ENCODE assay signal across 2 cellular contexts in the genomic region with DNA sequence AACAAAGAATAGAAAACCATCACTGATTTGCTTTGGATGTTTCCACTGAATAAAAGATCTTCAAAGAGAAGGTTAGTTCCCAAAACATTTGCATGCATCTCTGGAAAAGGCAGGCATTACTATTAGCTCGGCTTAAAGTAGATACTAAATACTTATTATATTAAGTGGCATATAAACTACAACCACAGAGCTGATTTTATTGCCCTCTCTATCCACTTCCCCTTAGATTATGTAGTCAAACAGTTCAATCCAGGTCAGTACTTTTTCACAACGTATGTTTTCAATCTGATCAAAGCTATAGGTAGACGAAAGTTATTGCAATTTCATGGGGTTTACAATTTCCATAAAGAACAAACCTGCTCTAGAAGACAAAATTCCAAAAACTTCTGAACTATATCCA.
TF ChIP-seq lines count a peak whose summit lies in the region.

No MANE protein-coding gene starts in this region.

TF ChIP-seq in IMR-90, 13 proteins besides CTCF, POLR2A, EP300 and RAD21:
- TF ChIP-seq RFX5 (IDR thresholded peaks at IDR 0.05; ENCODE audit: low read depth, low read length) (no peak), MAFK (IDR thresholded peaks at IDR 0.05; ENCODE audit: low read depth, low read length) (no peak), NFE2L2 (IDR thresholded peaks at IDR 0.05; ENCODE audit: low read depth, low read length) (no peak), SMC3 (IDR thresholded peaks at IDR 0.05; ENCODE audit: low read depth, low read length) (no peak), CHD1 (IDR thresholded peaks at IDR 0.05; ENCODE audit: low read depth, low read length) (no peak), BHLHE40 (IDR thresholded peaks at IDR 0.05; ENCODE audit: low read depth, low read length) (no peak), MXI1 (IDR thresholded peaks at IDR 0.05; ENCODE audit: borderline replicate concordance, low read depth, low read length) (no peak), RCOR1 (IDR thresholded peaks at IDR 0.05; ENCODE audit: insufficient replicate concordance, low read length) (no peak), CEBPB (IDR thresholded peaks at IDR 0.05; ENCODE audit: low read depth, low read length) (no peak), FOS (IDR thresholded peaks at IDR 0.05; ENCODE audit: low read depth, low read length) (no peak), MAZ (IDR thresholded peaks at IDR 0.05; ENCODE audit: borderline replicate concordance, low read depth, low read length) (no peak)
- TF ChIP-seq, protein P1, sequence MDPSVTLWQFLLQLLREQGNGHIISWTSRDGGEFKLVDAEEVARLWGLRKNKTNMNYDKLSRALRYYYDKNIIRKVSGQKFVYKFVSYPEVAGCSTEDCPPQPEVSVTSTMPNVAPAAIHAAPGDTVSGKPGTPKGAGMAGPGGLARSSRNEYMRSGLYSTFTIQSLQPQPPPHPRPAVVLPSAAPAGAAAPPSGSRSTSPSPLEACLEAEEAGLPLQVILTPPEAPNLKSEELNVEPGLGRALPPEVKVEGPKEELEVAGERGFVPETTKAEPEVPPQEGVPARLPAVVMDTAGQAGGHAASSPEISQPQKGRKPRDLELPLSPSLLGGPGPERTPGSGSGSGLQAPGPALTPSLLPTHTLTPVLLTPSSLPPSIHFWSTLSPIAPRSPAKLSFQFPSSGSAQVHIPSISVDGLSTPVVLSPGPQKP (IDR thresholded peaks at IDR 0.05; ENCODE audit: borderline replicate concordance, low read depth, low read length): no peak
- TF ChIP-seq, protein P2, sequence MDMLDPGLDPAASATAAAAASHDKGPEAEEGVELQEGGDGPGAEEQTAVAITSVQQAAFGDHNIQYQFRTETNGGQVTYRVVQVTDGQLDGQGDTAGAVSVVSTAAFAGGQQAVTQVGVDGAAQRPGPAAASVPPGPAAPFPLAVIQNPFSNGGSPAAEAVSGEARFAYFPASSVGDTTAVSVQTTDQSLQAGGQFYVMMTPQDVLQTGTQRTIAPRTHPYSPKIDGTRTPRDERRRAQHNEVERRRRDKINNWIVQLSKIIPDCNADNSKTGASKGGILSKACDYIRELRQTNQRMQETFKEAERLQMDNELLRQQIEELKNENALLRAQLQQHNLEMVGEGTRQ (IDR thresholded peaks at IDR 0.05; ENCODE audit: low read depth, low read length): no peak
TF ChIP-seq in IMR-90: peak in this region for 0.

TF ChIP-seq in K562, 482 proteins besides CTCF, POLR2A, EP300 and RAD21:
- TF ChIP-seq ZNF561 (CRISPR knock-in tag; conservative IDR thresholded peaks at IDR 0.05) (no peak), SPI1 (IDR thresholded peaks at IDR 0.05; ENCODE audit: borderline replicate concordance, low read depth, low read length) (0 out of 2 replicates have a peak, but pooled peaks have one; percentile 10)
- TF ChIP-seq, protein P3, sequence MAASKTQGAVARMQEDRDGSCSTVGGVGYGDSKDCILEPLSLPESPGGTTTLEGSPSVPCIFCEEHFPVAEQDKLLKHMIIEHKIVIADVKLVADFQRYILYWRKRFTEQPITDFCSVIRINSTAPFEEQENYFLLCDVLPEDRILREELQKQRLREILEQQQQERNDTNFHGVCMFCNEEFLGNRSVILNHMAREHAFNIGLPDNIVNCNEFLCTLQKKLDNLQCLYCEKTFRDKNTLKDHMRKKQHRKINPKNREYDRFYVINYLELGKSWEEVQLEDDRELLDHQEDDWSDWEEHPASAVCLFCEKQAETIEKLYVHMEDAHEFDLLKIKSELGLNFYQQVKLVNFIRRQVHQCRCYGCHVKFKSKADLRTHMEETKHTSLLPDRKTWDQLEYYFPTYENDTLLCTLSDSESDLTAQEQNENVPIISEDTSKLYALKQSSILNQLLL (CRISPR knock-in tag; IDR thresholded peaks at IDR 0.05; ENCODE audit: borderline replicate concordance): no peak
TF ChIP-seq in K562: peak in this region for 1.
